8 cellular contexts compared by ENCODE assay signal in the genomic region with DNA sequence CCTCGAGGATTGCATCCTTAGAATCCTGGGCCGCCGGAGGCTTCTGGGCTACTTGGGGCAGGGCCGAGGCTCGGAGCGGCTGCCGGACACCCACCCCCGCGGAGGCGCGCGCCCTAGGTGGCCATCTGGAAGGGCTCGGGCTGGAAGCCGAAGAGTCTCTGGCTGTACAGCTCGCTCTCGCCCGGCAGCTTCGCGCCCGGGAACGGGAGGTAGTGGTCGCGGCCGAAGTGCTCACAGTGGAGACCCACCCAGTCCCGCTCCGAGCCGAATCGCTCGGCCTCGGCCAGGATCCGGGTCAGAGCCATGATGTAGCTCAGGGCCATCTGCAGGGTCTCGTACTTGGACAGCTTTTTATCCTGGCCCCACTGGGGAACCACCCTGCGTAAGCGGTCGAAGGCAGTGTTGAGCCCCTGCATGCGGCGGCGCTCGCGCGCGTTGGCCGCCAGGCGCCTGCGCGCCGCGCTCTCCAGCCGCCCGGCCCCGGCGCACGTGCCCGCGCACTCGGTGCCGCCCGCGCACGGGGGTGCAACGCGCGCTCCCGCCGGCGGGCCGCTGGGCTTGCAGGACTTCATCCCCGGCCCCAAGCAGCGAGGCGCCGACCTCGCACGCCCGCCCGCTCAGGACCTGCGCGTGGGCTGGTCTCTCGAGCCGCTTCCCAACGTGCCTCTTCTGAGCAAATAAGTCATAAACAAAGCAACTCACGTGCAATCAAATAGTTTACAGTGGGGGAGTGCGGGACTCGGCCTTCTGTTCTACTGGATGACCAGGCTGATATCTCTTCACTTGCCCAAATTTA. TPM values are rescaled to one million over a fixed set of nuclear protein-coding genes. Genes with fewer than 3 reads are reported as not detected.
DNase-seq lines count a peak whose midpoint lies in the region; ATAC-seq and TF ChIP-seq lines count a peak whose summit lies in the region.

No MANE protein-coding gene starts in this region.

- H3K27me3 ChIP-seq in thoracic aorta (replicated peaks; ENCODE audit: insufficient read depth), result no peaks in the 10 kb centered on the region

- peak; percentile 90 for ATAC-seq in HG03342 (IDR thresholded peaks at IDR 0.05; ENCODE audit: unreplicated experiment)
- no peak for ATAC-seq in thoracic aorta (ENCODE audit: insufficient number of reproducible peaks, low FRiP score, low read depth)

- H3K27me3 Mint-ChIP-seq in CD14-positive monocyte (ENCODE audit: low read depth in 3 of 3), result peaks cover 37 to 59% (median 43%) of the 10 kb centered on the region in 3 donors
- H3K27me3 Mint-ChIP-seq in activated T-helper 2 cell treated with anti-CD3 and anti-CD28 coated beads, Interferon-gamma antibody, Interleukin-2, Interleukin-4, amounts not matched to agents 10 μg/mL and 5 μg/mL and 100 μg/mL, durations not matched to agents 14 hours and 24 hours and 36 hours (ENCODE audit: low read depth), result peaks cover 50% of the 10 kb centered on the region
- H3K27me3 Mint-ChIP-seq in nephron (ENCODE audit: low read depth), result peaks cover 41% of the 10 kb centered on the region

- no peak overlapping the region for H3K27ac ChIP-seq in thoracic aorta

- TF ChIP-seq CTCF in CD14-positive monocyte (IDR thresholded peaks at IDR 0.05), result no peak
- peak in 1 of 3 experiments; percentile 14 for TF ChIP-seq CTCF in nephron (IDR thresholded peaks at IDR 0.05; ENCODE audit: unreplicated experiment in 3 of 3)
- TF ChIP-seq CTCF in thoracic aorta (IDR thresholded peaks at IDR 0.05), result no peak

- intact Hi-C loops in CD14-positive monocyte (cut with micrococcal nuclease), result no loop called here
- intact Hi-C loops in activated T-helper 2 cell treated with anti-CD3 and anti-CD28 coated beads, Interferon-gamma antibody, Interleukin-2, Interleukin-4, amounts not matched to agents 10 μg/mL and 5 μg/mL and 100 μg/mL, durations not matched to agents 14 hours and 24 hours and 36 hours (cut with micrococcal nuclease), result loop anchor here (5.0 kb wide), 1 partner anchor 101 kb away; a partner anchor contains a TSS

- H3K9me3 Mint-ChIP-seq in CD14-positive monocyte, result peaks cover 0 to 6% (median 2%) of the 10 kb centered on the region in 7 donors
- no peaks in the 10 kb centered on the region for H3K9me3 Mint-ChIP-seq in activated T-helper 2 cell treated with anti-CD3 and anti-CD28 coated beads, Interferon-gamma antibody, Interleukin-2, Interleukin-4, amounts not matched to agents 10 μg/mL and 5 μg/mL and 100 μg/mL, durations not matched to agents 14 hours and 24 hours and 36 hours
- H3K9me3 Mint-ChIP-seq in nephron, result no peaks in the 10 kb centered on the region

- H3K4me1 Mint-ChIP-seq in CD14-positive monocyte, result peaks cover 12% of the 10 kb centered on the region
- H3K4me1 Mint-ChIP-seq in activated T-helper 2 cell treated with anti-CD3 and anti-CD28 coated beads, Interferon-gamma antibody, Interleukin-2, Interleukin-4, amounts not matched to agents 10 μg/mL and 5 μg/mL and 100 μg/mL, durations not matched to agents 14 hours and 24 hours and 36 hours (ENCODE audit: low read depth), result peaks cover 7% of the 10 kb centered on the region
- peaks cover 6% of the 10 kb centered on the region for H3K4me1 Mint-ChIP-seq in nephron

- peaks cover 0 to 9% of the 10 kb centered on the region in 2 donors for H3K4me1 ChIP-seq in thoracic aorta (ENCODE audit: control insufficient read depth in 1 of 2, low read depth in 2 of 2)

- peak overlapping the region; percentile 83 to 91 for H3K4me3 Mint-ChIP-seq in CD14-positive monocyte
- H3K4me3 Mint-ChIP-seq in activated T-helper 2 cell treated with anti-CD3 and anti-CD28 coated beads, Interferon-gamma antibody, Interleukin-2, Interleukin-4, amounts not matched to agents 10 μg/mL and 5 μg/mL and 100 μg/mL, durations not matched to agents 14 hours and 24 hours and 36 hours (ENCODE audit: low read depth), result peak overlapping the region; percentile 76
- peak overlapping the region; percentile 90 to 94 (median 94) for H3K4me3 Mint-ChIP-seq in nephron

- no peaks in the 10 kb centered on the region for H3K36me3 ChIP-seq in thoracic aorta

- peak overlapping the region; percentile 80 for H3K4me3 ChIP-seq in thoracic aorta

- H3K36me3 Mint-ChIP-seq in CD14-positive monocyte (peaks cover 0 to 3% of the 10 kb centered on the region in 2 donors), nephron (ENCODE audit: low read depth) (no peaks in the 10 kb centered on the region)
- H3K36me3 Mint-ChIP-seq in activated T-helper 2 cell treated with anti-CD3 and anti-CD28 coated beads, Interferon-gamma antibody, Interleukin-2, Interleukin-4, amounts not matched to agents 10 μg/mL and 5 μg/mL and 100 μg/mL, durations not matched to agents 14 hours and 24 hours and 36 hours (ENCODE audit: low read depth), result no peaks in the 10 kb centered on the region

- H3K27ac Mint-ChIP-seq in CD14-positive monocyte, result no peak overlapping the region
- H3K27ac Mint-ChIP-seq in activated T-helper 2 cell treated with anti-CD3 and anti-CD28 coated beads, Interferon-gamma antibody, Interleukin-2, Interleukin-4, amounts not matched to agents 10 μg/mL and 5 μg/mL and 100 μg/mL, durations not matched to agents 14 hours and 24 hours and 36 hours, result no peak overlapping the region
- peak overlapping the region; percentile 51 to 88 (median 61) for H3K27ac Mint-ChIP-seq in nephron

- no peaks in the 10 kb centered on the region for H3K9me3 ChIP-seq in thoracic aorta

- no peak for DNase-seq in CD14-positive monocyte (ENCODE audit: low spot score)
- peak; percentile 78 for DNase-seq in GM19238 (ENCODE audit: insufficient read length, low spot score)
- peak; percentile 52 to 66 for DNase-seq in NCI-H524 (lab: John Stamatoyannopoulos, UW)
- peak; percentile 26 for DNase-seq in activated T-helper 2 cell treated with anti-CD3 and anti-CD28 coated beads, Interferon-gamma antibody, Interleukin-2, Interleukin-4, amounts not matched to agents 10 μg/mL and 5 μg/mL and 100 μg/mL, durations not matched to agents 14 hours and 24 hours and 36 hours (ENCODE audit: low spot score)
- peak; percentile 61 for DNase-seq in foreskin melanocyte
- DNase-seq in thoracic aorta (ENCODE audit: low spot score), result no peak

RNA-seq across cellular contexts. Expression of a gene that starts 0.6 kb away (rescaled TPM):
- not detected for polyA plus RNA-seq in CD14-positive monocyte
- not detected in 2 replicates for total RNA-seq in activated T-helper 2 cell treated with anti-CD3 and anti-CD28 coated beads, Interferon-gamma antibody, Interleukin-2, Interleukin-4, amounts not matched to agents 10 μg/mL and 5 μg/mL and 100 μg/mL, durations not matched to agents 14 hours and 24 hours and 36 hours
- total RNA-seq in thoracic aorta, result not detected

Comparison
In these comparisons a context has a peak if more than half of its experiments do, and no peak if none do; other contexts are left out.
1. DNase-seq: peak in GM19238 (single experiment), NCI-H524 (2 of 2), activated T-helper 2 cell treated with anti-CD3 and anti-CD28 coated beads, Interferon-gamma antibody, Interleukin-2, Interleukin-4, amounts not matched to agents 10 μg/mL and 5 μg/mL and 100 μg/mL, durations not matched to agents 14 hours and 24 hours and 36 hours (single experiment) and foreskin melanocyte (single experiment); none in CD14-positive monocyte (single experiment) and thoracic aorta (single experiment).
2. H3K27ac Mint-ChIP-seq: peak in nephron (3 of 3); none in CD14-positive monocyte (0 of 7) and activated T-helper 2 cell treated with anti-CD3 and anti-CD28 coated beads, Interferon-gamma antibody, Interleukin-2, Interleukin-4, amounts not matched to agents 10 μg/mL and 5 μg/mL and 100 μg/mL, durations not matched to agents 14 hours and 24 hours and 36 hours (single experiment).
3. Peak in every context shown above with its lines, with median percentiles within 50 percentile points of each other: H3K4me3 Mint-ChIP-seq.